25 cellular contexts compared by ENCODE assay signal in genomic region chr7:122384528-122384927, GRCh38.
"Had no signal": no experiment of that assay in that cellular context is flagged by ENCODE, and none has a peak within 500 bp of the region (broad histone marks: within the 10 kb centered on the region; RNA-seq: fewer than 3 reads in every experiment).

No MANE protein-coding gene starts in this region.

- H3K4me3 ChIP-seq: left ventricle myocardium inferior, lung, ovary, right atrium auricular region, right lobe of liver, smooth muscle cell, tibial nerve, uterus had no signal

- H3K9me3 ChIP-seq: left ventricle myocardium inferior, ovary, right atrium auricular region, right lobe of liver, tibial nerve, uterus had no signal

- H3K4me1 ChIP-seq: left ventricle myocardium inferior, right atrium auricular region, right lobe of liver, tibial nerve, uterus had no signal

- DNase-seq: immature natural killer cell; left ventricle myocardium inferior; mesendoderm; naive B cell; natural killer cell; nephron progenitor cell; ovary; right lobe of liver; stimulated activated CD4-positive, alpha-beta T cell treated with anti-CD3 and anti-CD28 coated beads, Interleukin-1b, Interleukin-23, amount 100 ng/mL, for 48 hours; stimulated activated CD4-positive, alpha-beta T cell treated with anti-CD3 and anti-CD28 coated beads, Interleukin-2, amount 100 ng/mL, for 48 hours; stimulated activated CD4-positive, alpha-beta T cell treated with anti-CD3 and anti-CD28 coated beads, Interleukin-4, amount 100 ng/mL, for 4 hours; stimulated activated CD8-positive, alpha-beta memory T cell treated with anti-CD3 and anti-CD28 coated beads, Interleukin-4, amount 100 ng/mL, for 48 hours; stimulated activated naive CD4-positive, alpha-beta T cell treated with Interleukin-2 at 50 U/mL for 16 hours; stimulated activated naive CD8-positive, alpha-beta T cell treated with anti-CD3 and anti-CD28 coated beads, Interleukin-15, amount 100 ng/mL, for 72 hours; substantia nigra; uterus had no signal

- H3K27ac ChIP-seq: left ventricle myocardium inferior, ovary, right atrium auricular region, right lobe of liver, tibial nerve, uterus had no signal

- H3K36me3 ChIP-seq: ovary, right atrium auricular region, right lobe of liver, tibial nerve, uterus had no signal

- H3K27me3 ChIP-seq: ovary, right atrium auricular region, right lobe of liver, tibial nerve, uterus had no signal

- H3K4me2 ChIP-seq: smooth muscle cell had no signal

- H3K4me3 Mint-ChIP-seq: immature natural killer cell; mesothelial cell of epicardium; naive B cell; natural killer cell; nephron progenitor cell; stimulated activated memory B cell treated with anti-CD40 and anti-IgM and Interleukin-4, amounts not matched to agents 10 μg/mL and 1 μg/mL and 100 μg/mL, for 72 hours; stimulated activated naive CD8-positive, alpha-beta T cell treated with anti-CD3 and anti-CD28 coated beads, Interleukin-15, amount 100 ng/mL, for 72 hours; type B pancreatic cell had no signal

- ATAC-seq: natural killer cell; right lobe of liver; stimulated activated naive CD8-positive, alpha-beta T cell treated with anti-CD3 and anti-CD28 coated beads, Interleukin-15, amount 100 ng/mL, for 72 hours had no signal

- H3K4me1 Mint-ChIP-seq: immature natural killer cell; mesothelial cell of epicardium; naive B cell; natural killer cell; stimulated activated memory B cell treated with anti-CD40 and anti-IgM and Interleukin-4, amounts not matched to agents 10 μg/mL and 1 μg/mL and 100 μg/mL, for 72 hours; stimulated activated naive CD8-positive, alpha-beta T cell treated with anti-CD3 and anti-CD28 coated beads, Interleukin-15, amount 100 ng/mL, for 72 hours had no signal

- H3K27ac Mint-ChIP-seq: immature natural killer cell; mesothelial cell of epicardium; naive B cell; natural killer cell; nephron progenitor cell; stimulated activated memory B cell treated with anti-CD40 and anti-IgM and Interleukin-4, amounts not matched to agents 10 μg/mL and 1 μg/mL and 100 μg/mL, for 72 hours; stimulated activated naive CD8-positive, alpha-beta T cell treated with anti-CD3 and anti-CD28 coated beads, Interleukin-15, amount 100 ng/mL, for 72 hours; type B pancreatic cell had no signal

- H3K27me3 Mint-ChIP-seq: naive B cell; progenitor cell of endocrine pancreas; stimulated activated memory B cell treated with anti-CD40 and anti-IgM and Interleukin-4, amounts not matched to agents 10 μg/mL and 1 μg/mL and 100 μg/mL, for 72 hours; stimulated activated naive CD8-positive, alpha-beta T cell treated with anti-CD3 and anti-CD28 coated beads, Interleukin-15, amount 100 ng/mL, for 72 hours; type B pancreatic cell had no signal

- H3K9me3 Mint-ChIP-seq: naive B cell; nephron progenitor cell; stimulated activated memory B cell treated with anti-CD40 and anti-IgM and Interleukin-4, amounts not matched to agents 10 μg/mL and 1 μg/mL and 100 μg/mL, for 72 hours; type B pancreatic cell had no signal

- H3K36me3 Mint-ChIP-seq: immature natural killer cell; mesothelial cell of epicardium; naive B cell; natural killer cell; stimulated activated memory B cell treated with anti-CD40 and anti-IgM and Interleukin-4, amounts not matched to agents 10 μg/mL and 1 μg/mL and 100 μg/mL, for 72 hours; type B pancreatic cell had no signal

- FAIRE-seq: islet of Langerhans had no signal
